In genomic region chr13:75478659-75479058, GRCh38 we compare ENCODE assay signal across 16 cellular contexts. TPM values are rescaled to one million over a fixed set of nuclear protein-coding genes. Genes with fewer than 3 reads are reported as not detected.
DNase-seq lines count a peak whose midpoint lies in the region; ATAC-seq and TF ChIP-seq lines count a peak whose summit lies in the region.
"Had no signal": no experiment of that assay in that cellular context is flagged by ENCODE, and none has a peak within 500 bp of the region (broad histone marks: within the 10 kb centered on the region; RNA-seq: fewer than 3 reads in every experiment).

No MANE protein-coding gene starts in this region.

- no peaks in the 10 kb centered on the region for H3K36me3 ChIP-seq in right atrium auricular region
- no peaks in the 10 kb centered on the region for H3K36me3 ChIP-seq in subcutaneous abdominal adipose tissue (ENCODE audit: control insufficient read depth in 5 of 5, insufficient read depth in 5 of 5, low read length in 5 of 5)
- H3K36me3 ChIP-seq: Peyer's patch had no signal

- intact Hi-C loops in left cardiac atrium (cut with DNase I): no loop called here

- TF ChIP-seq CTCF in right atrium auricular region (IDR thresholded peaks at IDR 0.05) (no peak), GM12864 (IDR thresholded peaks at IDR 0.05; ENCODE audit: low read depth, low read length, missing control alignments) (no peak), brain (conservative IDR thresholded peaks at IDR 0.05) (no peak)

- ATAC-seq in left cardiac atrium: no peak
- ATAC-seq: HCT116 had no signal

- peak overlapping the region in 1 of 5 experiments; percentile 4 for H3K27ac Mint-ChIP-seq in brain
- H3K27ac Mint-ChIP-seq: CD8-positive, alpha-beta memory T cell had no signal

- peaks cover 0 to 19% of the 10 kb centered on the region in 2 donors for H3K4me1 ChIP-seq in right atrium auricular region
- peaks cover 0 to 48% (median 27%) of the 10 kb centered on the region in 5 donors for H3K4me1 ChIP-seq in subcutaneous abdominal adipose tissue (ENCODE audit: control insufficient read depth in 5 of 5, insufficient read depth in 5 of 5, low read length in 5 of 5)

- H3K9me3 ChIP-seq in right atrium auricular region: no peaks in the 10 kb centered on the region
- H3K9me3 ChIP-seq in subcutaneous abdominal adipose tissue (ENCODE audit: control insufficient read depth in 5 of 5, low read length in 5 of 5): no peaks in the 10 kb centered on the region
- H3K9me3 ChIP-seq: Peyer's patch had no signal

- peaks cover 43% of the 10 kb centered on the region for H3K4me1 Mint-ChIP-seq in brain

- H3K9ac ChIP-seq in subcutaneous abdominal adipose tissue (ENCODE audit: low read length in 5 of 5): no peak overlapping the region

- H3K27me3 Mint-ChIP-seq in brain: peaks cover 16% of the 10 kb centered on the region

- H3K27me3 ChIP-seq in right atrium auricular region (no peaks in the 10 kb centered on the region), subcutaneous abdominal adipose tissue (ENCODE audit: control insufficient read depth in 5 of 5, insufficient read depth in 4 of 5, low read length in 5 of 5) (no peaks in the 10 kb centered on the region)
- H3K27me3 ChIP-seq: Peyer's patch had no signal

- H3K4me3 Mint-ChIP-seq in brain: peak overlapping the region in 4 of 5 experiments; percentile 5 to 96 (median 64)

- H3K36me3 Mint-ChIP-seq in brain: no peaks in the 10 kb centered on the region

- peak overlapping the region; percentile 79 to 95 for H3K27ac ChIP-seq in right atrium auricular region
- H3K27ac ChIP-seq in subcutaneous abdominal adipose tissue (ENCODE audit: low read depth, low read length): no peak overlapping the region
- H3K27ac ChIP-seq: Peyer's patch had no signal

- H3K4me3 ChIP-seq in right atrium auricular region (no peak overlapping the region), GM12864 (ENCODE audit: low read depth, low read length) (peak overlapping the region; percentile 73; the same call in 1 of the 2 replicates), subcutaneous abdominal adipose tissue (ENCODE audit: low read depth in 1 of 5, low read length in 5 of 5) (peak overlapping the region in 3 of 5 donors; percentile 22 to 82 (median 38))
- H3K4me3 ChIP-seq: Peyer's patch had no signal

- no peak for DNase-seq in right atrium auricular region (ENCODE audit: low spot score)
- DNase-seq in left cardiac atrium: no peak
- no peak for DNase-seq in GM12864 (ENCODE audit: low read depth)
- DNase-seq in SKM-1 (lab: John Stamatoyannopoulos, UW; ENCODE audit: unreplicated experiment): no peak
- DNase-seq in AG20443 (ENCODE audit: low spot score): no peak
- no peak for DNase-seq in GOT3 (lab: John Stamatoyannopoulos, UW)
- DNase-seq: CD8-positive, alpha-beta memory T cell; EL; NCI-H1436 treated with DMSO at 0.1 percent for 48 hours; NCI-H2227 treated with DMSO at 0.1 percent for 48 hours; NCI-H69; Peyer's patch; SHP77 treated with DMSO at 0.1 percent for 48 hours had no signal

- no peaks in the 10 kb centered on the region for H3K9me3 Mint-ChIP-seq in brain
- H3K9me3 Mint-ChIP-seq: CD8-positive, alpha-beta memory T cell had no signal

RNA-seq across cellular contexts. Expression of gene TBC1D4, which starts 3.3 kb away (rescaled TPM):
- 100 to 1,000 TPM in 1 of 2 donors, 10 to 100 TPM in 1; 64.3 to 162 TPM for total RNA-seq in right atrium auricular region
- total RNA-seq in left cardiac atrium: 10 to 100 TPM; 47.7 to 54.2 TPM
- 5.4 TPM for polyA plus RNA-seq in brain (ENCODE audit: insufficient read depth, low read depth, low replicate concordance)

RNA-seq across cellular contexts. Expression of gene COMMD6, which starts 59.0 kb away (rescaled TPM):
- total RNA-seq in right atrium auricular region: 10 to 100 TPM; 48.1 to 89.4 TPM
- total RNA-seq in left cardiac atrium: 100 to 1,000 TPM; 118 to 133 TPM
- 309 TPM for polyA plus RNA-seq in brain (ENCODE audit: insufficient read depth, low read depth, low replicate concordance)

Comparison
In these comparisons a context has a peak if more than half of its experiments do, and no peak if none do; other contexts are left out.
1. H3K4me3 ChIP-seq: peak in GM12864 (single experiment) and subcutaneous abdominal adipose tissue (3 of 5); none in right atrium auricular region (0 of 2).